ENCODE assay signal across 34 cellular contexts in genomic region chr5:150323819-150324218, GRCh38. TPM values are rescaled to one million over a fixed set of nuclear protein-coding genes. Genes with fewer than 3 reads are reported as not detected.
"Had no signal": no experiment of that assay in that cellular context is flagged by ENCODE, and none has a peak within 500 bp of the region (broad histone marks: within the 10 kb centered on the region; RNA-seq: fewer than 3 reads in every experiment).

No MANE protein-coding gene starts in this region.

- H3K4me1 ChIP-seq: colonic mucosa had no signal

- H3K9me3 ChIP-seq: adrenal gland, body of pancreas, colonic mucosa, esophagus squamous epithelium, gastroesophageal sphincter had no signal

- DNase-seq: activated B cell treated with CpG ODN at 0.5 μM for 24 hours; activated CD4-positive, alpha-beta T cell treated with anti-CD3 and anti-CD28 coated beads for 48 hours; activated CD4-positive, alpha-beta T cell treated with anti-CD3 and anti-CD28 coated beads, Interleukin-2, amount 50 U/mL, for 1 hour; activated CD4-positive, alpha-beta T cell treated with anti-CD3 and anti-CD28 coated beads, Interleukin-2, amount 50 U/mL, for 48 hours; activated CD8-positive, alpha-beta memory T cell treated with anti-CD3 and anti-CD28 coated beads for 24 hours; activated CD8-positive, alpha-beta T cell treated with anti-CD3 and anti-CD28 coated beads for 36 hours; activated effector memory CD4-positive, alpha-beta T cell treated with anti-CD3 and anti-CD28 coated beads, Interleukin-2, amount 50 U/mL, for 16 hours; activated naive CD4-positive, alpha-beta T cell treated with anti-CD3 and anti-CD28 coated beads for 36 hours; activated naive CD8-positive, alpha-beta T cell treated with anti-CD3 and anti-CD28 coated beads for 36 hours; activated naive CD8-positive, alpha-beta T cell treated with anti-CD3 and anti-CD28 coated beads, Interleukin-2, amount 50 U/mL, for 24 hours; activated T-cell treated with anti-CD3 and anti-CD28 coated beads, Interleukin-2, amount 50 U/mL, for 4 hours; adrenal gland; amygdala; aorta; body of pancreas; central memory CD4-positive, alpha-beta T cell; cerebellar nuclear complex; colonic mucosa; effector CD8-positive, alpha-beta T cell; esophagus squamous epithelium; foreskin melanocyte; T-helper 1 cell; T-helper 17 cell; T1000; WERI-Rb-1 had no signal

- H3K36me3 ChIP-seq: adrenal gland, colonic mucosa, esophagus squamous epithelium, gastroesophageal sphincter, WERI-Rb-1 had no signal

- ATAC-seq: activated CD4-positive, CD25-positive, alpha-beta regulatory T cell treated with anti-CD3 and anti-CD28 coated beads, Interleukin-2, amount 50 U/mL, for 24 hours; activated CD8-positive, alpha-beta T cell treated with anti-CD3 and anti-CD28 coated beads for 36 hours; activated naive CD8-positive, alpha-beta T cell treated with anti-CD3 and anti-CD28 coated beads, Interleukin-2, amount 50 U/mL, for 24 hours; activated T-cell treated with anti-CD3 and anti-CD28 coated beads, Interleukin-2, amount 50 U/mL, for 4 hours; body of pancreas; gastroesophageal sphincter; T-helper 17 cell had no signal

- FAIRE-seq: endometrium, endothelial cell of umbilical vein had no signal

- H3K27me3 ChIP-seq: adrenal gland, body of pancreas, colonic mucosa, esophagus squamous epithelium, gastroesophageal sphincter had no signal

- H3K4me3 ChIP-seq: adrenal gland, body of pancreas, colonic mucosa, esophagus squamous epithelium, gastroesophageal sphincter had no signal

- H3K27ac ChIP-seq: adrenal gland, body of pancreas, colonic mucosa, epithelial cell of prostate, esophagus squamous epithelium, gastroesophageal sphincter, WERI-Rb-1 had no signal

RNA-seq across cellular contexts. Expression of gene ARSI, which starts 21.1 kb away (rescaled TPM):
- total RNA-seq: activated B cell treated with CpG ODN at 0.5 μM for 24 hours; activated CD8-positive, alpha-beta T cell treated with anti-CD3 and anti-CD28 coated beads for 36 hours; activated naive CD4-positive, alpha-beta T cell treated with anti-CD3 and anti-CD28 coated beads for 36 hours; activated naive CD8-positive, alpha-beta T cell treated with anti-CD3 and anti-CD28 coated beads for 36 hours; activated T-cell treated with anti-CD3 and anti-CD28 coated beads, Interleukin-2, amount 50 U/mL, for 4 hours; activated T-helper 1 cell treated with anti-CD3 and anti-CD28 coated beads, Interleukin-12 subunit alpha, Interleukin-12 subunit beta, Interleukin-2, Interleukin-4 antibody, amounts not matched to agents 30 ng/mL and 10 ng/mL and 1 ng/mL, durations not matched to agents 14 hours and 24 hours and 36 hours; activated T-helper 2 cell treated with anti-CD3 and anti-CD28 coated beads, Interferon-gamma antibody, Interleukin-2, Interleukin-4, amounts not matched to agents 10 μg/mL and 5 μg/mL and 100 μg/mL, durations not matched to agents 14 hours and 24 hours and 36 hours; T-helper 17 cell had no signal
- polyA plus RNA-seq: aorta had no signal

RNA-seq across cellular contexts. Expression of gene CAMK2A, which starts 34.2 kb away (rescaled TPM):
- total RNA-seq: activated B cell treated with CpG ODN at 0.5 μM for 24 hours; activated CD8-positive, alpha-beta T cell treated with anti-CD3 and anti-CD28 coated beads for 36 hours; activated naive CD4-positive, alpha-beta T cell treated with anti-CD3 and anti-CD28 coated beads for 36 hours; activated naive CD8-positive, alpha-beta T cell treated with anti-CD3 and anti-CD28 coated beads for 36 hours; activated T-cell treated with anti-CD3 and anti-CD28 coated beads, Interleukin-2, amount 50 U/mL, for 4 hours; activated T-helper 1 cell treated with anti-CD3 and anti-CD28 coated beads, Interleukin-12 subunit alpha, Interleukin-12 subunit beta, Interleukin-2, Interleukin-4 antibody, amounts not matched to agents 30 ng/mL and 10 ng/mL and 1 ng/mL, durations not matched to agents 14 hours and 24 hours and 36 hours; activated T-helper 2 cell treated with anti-CD3 and anti-CD28 coated beads, Interferon-gamma antibody, Interleukin-2, Interleukin-4, amounts not matched to agents 10 μg/mL and 5 μg/mL and 100 μg/mL, durations not matched to agents 14 hours and 24 hours and 36 hours; dermis microvascular lymphatic vessel endothelial cell; endothelial cell of umbilical vein; glomerular endothelial cell; T-helper 17 cell had no signal
- polyA plus RNA-seq: endothelial cell of umbilical vein had no signal
